10 cellular contexts compared by ENCODE assay signal in the genomic region with DNA sequence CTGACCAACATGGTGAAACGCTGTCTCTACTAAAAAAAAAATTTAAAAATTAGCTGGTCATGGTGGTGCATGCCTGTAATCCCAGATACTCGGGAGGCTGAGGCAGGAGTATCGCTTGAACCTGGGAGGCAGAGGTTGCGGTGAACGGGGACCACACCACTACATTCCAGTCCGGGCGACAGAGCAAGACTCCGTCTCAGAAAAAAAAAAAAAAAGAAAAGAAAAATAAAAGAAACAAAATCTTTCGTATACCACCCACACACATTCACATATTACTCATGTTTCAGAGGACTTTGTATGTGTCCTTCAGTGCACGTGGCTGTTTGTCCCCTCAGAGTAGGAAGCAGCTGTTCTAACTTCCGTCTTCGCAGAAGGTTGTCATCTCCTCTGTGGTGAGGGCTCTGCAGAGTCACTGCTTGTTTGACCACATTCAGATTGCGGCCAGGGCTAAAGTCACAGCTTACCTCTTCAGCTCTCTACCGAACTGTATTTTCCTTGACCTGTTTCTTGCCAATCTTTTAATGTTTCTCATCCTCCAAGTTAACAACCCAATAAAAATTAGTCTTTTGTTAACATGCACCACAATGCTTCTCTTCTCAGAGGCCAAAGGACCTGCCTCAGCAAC. TPM values are rescaled to one million over a fixed set of nuclear protein-coding genes. Genes with fewer than 3 reads are reported as not detected.
DNase-seq lines count a peak whose midpoint lies in the region; ATAC-seq, FAIRE-seq and TF ChIP-seq lines count a peak whose summit lies in the region.
"Had no signal": no experiment of that assay in that cellular context is flagged by ENCODE, and none has a peak within 500 bp of the region (broad histone marks: within the 10 kb centered on the region; RNA-seq: fewer than 3 reads in every experiment).

No MANE protein-coding gene starts in this region.

- peak overlapping the region; percentile 68 for H3K27ac ChIP-seq in GM12878 (ENCODE audit: control insufficient read depth, insufficient read depth)
- H3K27ac ChIP-seq: psoas muscle had no signal

- SMC1A ChIA-PET in GM12878 (lab: Charles Lee; ENCODE audit: uncharacterized antibody, unreplicated experiment), result interaction anchor here (0.6 to 1.3 kb wide), 3 partner anchors 17 to 214 kb away, joined by 3 to 4 read pairs (median 3); no protein-coding TSS in a partner anchor

- no peak for TF ChIP-seq EP300 in GM12878 (IDR thresholded peaks at IDR 0.05; ENCODE audit: borderline replicate concordance in 1 of 2, control insufficient read depth in 1 of 2, low read depth in 2 of 2, low read length in 2 of 2)

- TF ChIP-seq POLR2A in GM12891 (IDR thresholded peaks at IDR 0.05; ENCODE audit: low read depth, low read length) (no peak), GM12878 (IDR thresholded peaks at IDR 0.05; ENCODE audit: low read depth, low read length) (peak; percentile 46; the same call in 1 of the 2 replicates)

- no TSS peak for BruUV-seq in GM12878 (replicated peaks; lab: Mats Ljungman, UMichigan)

- RAD21 ChIA-PET in GM12878 (lab: Charles Lee; ENCODE audit: unreplicated experiment), result interaction anchor here (1.1 kb wide), 1 partner anchor 264 kb away, joined by 3 read pairs; no protein-coding TSS in a partner anchor

- DNase-seq in GM12891 (ENCODE audit: insufficient read length, low spot score), result peak; percentile 27
- DNase-seq in GM12878 (ENCODE audit: low read depth, low spot score), result peak; percentile 62
- DNase-seq in GOT3 (lab: John Stamatoyannopoulos, UW), result no peak
- no peak for DNase-seq in omental fat pad (ENCODE audit: low spot score)
- no peak for DNase-seq in NCI-H2107 (lab: John Stamatoyannopoulos, UW)
- DNase-seq: psoas muscle had no signal

- H3K9me3 Mint-ChIP-seq in IgD-negative memory B cell, result no peaks in the 10 kb centered on the region
- no peaks in the 10 kb centered on the region for H3K9me3 Mint-ChIP-seq in stimulated activated naive CD8-positive, alpha-beta T cell treated with anti-CD3 and anti-CD28 coated beads, Interleukin-15, Interleukin-2, amounts not matched to agents 100 ng/mL and 50 ng/mL, for 24 hours

- H2AFZ ChIP-seq in GM12878 (ENCODE audit: control insufficient read depth, low read depth, low read length), result peak overlapping the region; percentile 73

- CTCF ChIA-PET in GM12878 (lab: Yijun Ruan, JAX), result interaction anchor here (0.5 to 0.6 kb wide), 2 partner anchors 19 to 106 kb away, joined by 4 read pairs; no protein-coding TSS in a partner anchor

- no peak overlapping the region; the same call in 1 of the 2 replicates for H3K4me2 ChIP-seq in GM12878 (ENCODE audit: control insufficient read depth, insufficient read depth)

- in situ Hi-C loops in GM12878 (cut with MboI), result no loop called here

- 67% methylated on average over 14 of the region's 14 CpGs for WGBS in GM12878 (ENCODE audit: insufficient coverage, insufficient replicate concordance, low lambda C conversion rate, missing lambda C conversion rate)

- H3K27ac Mint-ChIP-seq in IgD-negative memory B cell, result peak overlapping the region; percentile 1 to 25 (median 5)
- peak overlapping the region; percentile 67 for H3K27ac Mint-ChIP-seq in stimulated activated naive CD8-positive, alpha-beta T cell treated with anti-CD3 and anti-CD28 coated beads, Interleukin-15, Interleukin-2, amounts not matched to agents 100 ng/mL and 50 ng/mL, for 24 hours

- H3K36me3 Mint-ChIP-seq in IgD-negative memory B cell, result peaks cover 2% of the 10 kb centered on the region
- H3K36me3 Mint-ChIP-seq in stimulated activated naive CD8-positive, alpha-beta T cell treated with anti-CD3 and anti-CD28 coated beads, Interleukin-15, Interleukin-2, amounts not matched to agents 100 ng/mL and 50 ng/mL, for 24 hours (ENCODE audit: low read depth), result peaks cover 4% of the 10 kb centered on the region

- no peak for TF ChIP-seq CTCF in GM12878 (IDR thresholded peaks at IDR 0.05 in 2 of 3, conservative IDR thresholded peaks at IDR 0.05 in 1 of 3; ENCODE audit: control insufficient read depth in 2 of 3, extremely low read depth in 1 of 3, insufficient read depth in 1 of 3, low read depth in 3 of 3, low read length in 3 of 3)
- TF ChIP-seq CTCF in omental fat pad (IDR thresholded peaks at IDR 0.05), result no peak

- H3K36me3 ChIP-seq in GM12878 (ENCODE audit: control insufficient read depth in 2 of 2, insufficient read depth in 2 of 2, low read length in 1 of 2), result no peaks in the 10 kb centered on the region

- H3K27me3 Mint-ChIP-seq in IgD-negative memory B cell, result no peaks in the 10 kb centered on the region
- no peaks in the 10 kb centered on the region for H3K27me3 Mint-ChIP-seq in stimulated activated naive CD8-positive, alpha-beta T cell treated with anti-CD3 and anti-CD28 coated beads, Interleukin-15, Interleukin-2, amounts not matched to agents 100 ng/mL and 50 ng/mL, for 24 hours

- 0 out of 2 replicates have a peak overlapping the region, but pooled peaks have one; percentile 32 for H3K9ac ChIP-seq in GM12878 (ENCODE audit: control insufficient read depth, insufficient read depth, low read length)

- POLR2A ChIA-PET in GM12878 (lab: Charles Lee), result no interaction called here

- H3K4me1 ChIP-seq in GM12878 (ENCODE audit: control insufficient read depth, insufficient read depth, low read length), result peaks cover 15% of the 10 kb centered on the region
- H3K4me1 ChIP-seq: psoas muscle had no signal

- H3K4me1 Mint-ChIP-seq in IgD-negative memory B cell, result peaks cover 17 to 24% (median 19%) of the 10 kb centered on the region in 3 donors
- H3K4me1 Mint-ChIP-seq in stimulated activated naive CD8-positive, alpha-beta T cell treated with anti-CD3 and anti-CD28 coated beads, Interleukin-15, Interleukin-2, amounts not matched to agents 100 ng/mL and 50 ng/mL, for 24 hours (ENCODE audit: low read depth), result peaks cover 32% of the 10 kb centered on the region

- no peaks in the 10 kb centered on the region; the same call in 2 of the 3 replicates for H3K9me3 ChIP-seq in GM12878 (replicated peaks; ENCODE audit: control insufficient read depth, insufficient read depth, low read length)
- H3K9me3 ChIP-seq: psoas muscle had no signal

- H3K4me3 ChIP-seq in GM12878, result no peak overlapping the region
- H3K4me3 ChIP-seq: psoas muscle had no signal

- FAIRE-seq in GM12891 (lab: Jason Lieb, UNC), result peak; percentile 91
- no peak for FAIRE-seq in GM12878 (lab: Jason Lieb, UNC)
- FAIRE-seq: bronchial epithelial cell had no signal

- no peaks in the 10 kb centered on the region for H4K20me1 ChIP-seq in GM12878 (ENCODE audit: control insufficient read depth, insufficient read depth)

- no peak for TF ChIP-seq RAD21 in GM12878 (IDR thresholded peaks at IDR 0.05; ENCODE audit: insufficient read depth, low read depth, low read length)

- H3K27me3 ChIP-seq in GM12878 (replicated peaks in 1 of 2; ENCODE audit: control insufficient read depth in 2 of 2, insufficient read depth in 2 of 2, low read length in 1 of 2), result no peaks in the 10 kb centered on the region

- H3K79me2 ChIP-seq in GM12878 (ENCODE audit: control insufficient read depth, insufficient read depth, low read length), result no peaks in the 10 kb centered on the region

- intact Hi-C loops in GM12878 (cut with micrococcal nuclease; ENCODE audit: unreplicated experiment), result no loop called here

- peak overlapping the region in 2 of 4 donors; percentile 19 to 45 for H3K4me3 Mint-ChIP-seq in IgD-negative memory B cell
- H3K4me3 Mint-ChIP-seq in stimulated activated naive CD8-positive, alpha-beta T cell treated with anti-CD3 and anti-CD28 coated beads, Interleukin-15, Interleukin-2, amounts not matched to agents 100 ng/mL and 50 ng/mL, for 24 hours, result peak overlapping the region; percentile 9

- ATAC-seq in GM21390 (IDR thresholded peaks at IDR 0.05; ENCODE audit: unreplicated experiment), result peak; percentile 83
- peak; percentile 89 for ATAC-seq in GM12878
- ATAC-seq in omental fat pad (ENCODE audit: low FRiP score), result no peak

TF ChIP-seq in GM12891, 5 proteins besides CTCF, POLR2A, EP300 and RAD21:
- no peak for TF ChIP-seq SPI1 (IDR thresholded peaks at IDR 0.05; ENCODE audit: low read depth, low read length)
TF ChIP-seq in GM12891: peak in this region for 0.

TF ChIP-seq in GM12878, 131 proteins besides CTCF, POLR2A, EP300 and RAD21 (continues in another document):
- TF ChIP-seq SUPT20H (IDR thresholded peaks at IDR 0.05; ENCODE audit: borderline replicate concordance, control insufficient read depth, low read depth, low read length), result no peak
- TF ChIP-seq, protein P1, sequence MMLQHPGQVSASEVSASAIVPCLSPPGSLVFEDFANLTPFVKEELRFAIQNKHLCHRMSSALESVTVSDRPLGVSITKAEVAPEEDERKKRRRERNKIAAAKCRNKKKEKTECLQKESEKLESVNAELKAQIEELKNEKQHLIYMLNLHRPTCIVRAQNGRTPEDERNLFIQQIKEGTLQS (IDR thresholded peaks at IDR 0.05; ENCODE audit: borderline replicate concordance, extremely low read depth, low read depth, low read length), result no peak
- TF ChIP-seq GABPA (IDR thresholded peaks at IDR 0.05; ENCODE audit: low read depth), result 0 out of 2 replicates have a peak, but pooled peaks have one; percentile 44

RNA-seq across cellular contexts. Expression of a gene that starts 36.6 kb away (rescaled TPM):
- polyA plus RNA-seq in GM12891 (2012; ENCODE audit: low read depth, missing spikeins), result 13.9 TPM
- polyA plus RNA-seq in IgD-negative memory B cell (14.7 TPM), GM12878 (2011; rRNA removed) (13.6 and 19.7 TPM in 2 replicates), GM12878 (2014; fragmentation: Illumina TruSeq; extraction: Trizol) (31.1 and 40.9 TPM in 2 replicates), GM12878 (2014; fragmentation: Nextera tagmentation; extraction: Ambion mirVana) (1 to 10 TPM; 4.3 to 6.7 TPM), GM12878 (2014; rRNA removed) (22.5 and 23.5 TPM in 2 replicates), GM12878 (2016; fragmentation: Nextera tagmentation; extraction: Ambion mirVana) (10 to 100 TPM; 11.9 to 13.2 TPM)
- 251 and 262 TPM in 2 replicates for total RNA-seq in GM12878 (2013; cell fraction: nucleolus; rRNA removed)
- total RNA-seq in GM12878 (2014; rRNA removed) (32.2 and 33.7 TPM in 2 replicates), GM12878 (2014; rRNA removed; fragmentation: Illumina TruSeq; extraction: Trizol) (37.0 and 39.1 TPM in 2 replicates), GM12878 (2021) (37.5 and 37.7 TPM in 2 replicates), omental fat pad (10 to 100 TPM; 21.6 to 59.4 (median 34.5) TPM)
- 14.0 TPM for polyA plus RNA-seq in GM12878 (2011; ENCODE audit: low read depth)
- 23.6 and 25.1 TPM in 2 replicates for polyA plus RNA-seq in GM12878 (2011; cell fraction: cytosol; rRNA removed)
- 36.9 and 47.3 TPM in 2 replicates for polyA plus RNA-seq in GM12878 (2011; cell fraction: nucleus; rRNA removed)
- 14.9 and 17.9 TPM in 2 replicates for polyA plus RNA-seq in GM12878 (2012)
- 71.2 and 77.4 TPM in 2 replicates for polyA minus RNA-seq in GM12878 (2011; rRNA and poly(A)+ RNA removed)
- polyA minus RNA-seq in GM12878 (2011; cell fraction: cytosol; rRNA and poly(A)+ RNA removed), result 17.7 and 17.9 TPM in 2 replicates
- polyA minus RNA-seq in GM12878 (2011; cell fraction: nucleus; rRNA and poly(A)+ RNA removed), result 62.4 and 93.5 TPM in 2 replicates

Comparison
In these comparisons a context has a peak if more than half of its experiments do, and no peak if none do; other contexts are left out.
1. DNase-seq: peak in GM12891 (single experiment) and GM12878 (single experiment); none in GOT3 (single experiment), omental fat pad (single experiment) and NCI-H2107 (single experiment).